Comparison of ENCODE assay signal across 8 cellular contexts in genomic region chr3:185282696-185283373, GRCh38. TPM values are rescaled to one million over a fixed set of nuclear protein-coding genes. Genes with fewer than 3 reads are reported as not detected.
A peak's percentile ranks its signal among the peaks of the same experiment; 100 is the strongest.
DNase-seq lines count a peak whose midpoint lies in the region; ATAC-seq and TF ChIP-seq lines count a peak whose summit lies in the region.

No MANE protein-coding gene starts in this region.

- H3K36me3 Mint-ChIP-seq in naive thymus-derived CD8-positive, alpha-beta T cell, result peaks cover 0 to 18% (median 9%) of the 10 kb centered on the region in 3 donors
- H3K36me3 Mint-ChIP-seq in stimulated activated memory B cell treated with anti-CD40 and anti-IgM and Interleukin-4, amounts not matched to agents 10 μg/mL and 1 μg/mL and 100 μg/mL, for 72 hours, result peaks cover 15% of the 10 kb centered on the region

- peaks cover 0 to 7% (median 5%) of the 10 kb centered on the region in 9 donors for H3K9me3 Mint-ChIP-seq in naive thymus-derived CD8-positive, alpha-beta T cell
- H3K9me3 Mint-ChIP-seq in stimulated activated memory B cell treated with anti-CD40 and anti-IgM and Interleukin-4, amounts not matched to agents 10 μg/mL and 1 μg/mL and 100 μg/mL, for 72 hours, result no peaks in the 10 kb centered on the region

- H3K4me3 ChIP-seq in fibroblast of pulmonary artery (replicated peaks; ENCODE audit: low read depth, low read length), result peak overlapping the region; percentile 94

- POLR2A ChIA-PET in naive thymus-derived CD8-positive, alpha-beta T cell (lab: Charles Lee), result no interaction called here

- H3K27me3 Mint-ChIP-seq in naive thymus-derived CD8-positive, alpha-beta T cell, result peaks cover 10 to 32% (median 24%) of the 10 kb centered on the region in 5 donors
- H3K27me3 Mint-ChIP-seq in stimulated activated memory B cell treated with anti-CD40 and anti-IgM and Interleukin-4, amounts not matched to agents 10 μg/mL and 1 μg/mL and 100 μg/mL, for 72 hours, result peaks cover 21% of the 10 kb centered on the region

- H3K4me3 Mint-ChIP-seq in naive thymus-derived CD8-positive, alpha-beta T cell, result peak overlapping the region; percentile 90 to 99 (median 97)
- peak overlapping the region; percentile 99 for H3K4me3 Mint-ChIP-seq in stimulated activated memory B cell treated with anti-CD40 and anti-IgM and Interleukin-4, amounts not matched to agents 10 μg/mL and 1 μg/mL and 100 μg/mL, for 72 hours

- DNase-seq in DMS53 treated with DMSO at 0.1 percent for 48 hours (lab: John Stamatoyannopoulos, UW; ENCODE audit: unreplicated experiment), result peak; percentile 74
- peak; percentile 88 for DNase-seq in LHCN-M2 (ENCODE audit: low read depth)
- DNase-seq in RPMI7951 (ENCODE audit: low read depth), result peak; percentile 92
- peak; percentile 85 for DNase-seq in activated effector memory CD4-positive, alpha-beta T cell treated with Interleukin-2 at 50 U/mL for 16 hours
- DNase-seq in fibroblast of pulmonary artery (ENCODE audit: low read depth), result peak; percentile 96
- DNase-seq in naive thymus-derived CD8-positive, alpha-beta T cell, result peak; percentile 85 to 97 (median 92)

- H3K4me1 Mint-ChIP-seq in naive thymus-derived CD8-positive, alpha-beta T cell, result peaks cover 15 to 24% (median 21%) of the 10 kb centered on the region in 4 donors
- peaks cover 17% of the 10 kb centered on the region for H3K4me1 Mint-ChIP-seq in stimulated activated memory B cell treated with anti-CD40 and anti-IgM and Interleukin-4, amounts not matched to agents 10 μg/mL and 1 μg/mL and 100 μg/mL, for 72 hours

- peak; percentile 99 for ATAC-seq in GM21737 (IDR thresholded peaks at IDR 0.05; ENCODE audit: unreplicated experiment)
- peak; percentile 93 to 96 for ATAC-seq in naive thymus-derived CD8-positive, alpha-beta T cell
- ATAC-seq in stimulated activated memory B cell treated with anti-CD40 and anti-IgM and Interleukin-4, amounts not matched to agents 10 μg/mL and 1 μg/mL and 100 μg/mL, for 72 hours, result peak; percentile 100

- peak overlapping the region; percentile 85 to 98 (median 96) for H3K27ac Mint-ChIP-seq in naive thymus-derived CD8-positive, alpha-beta T cell
- H3K27ac Mint-ChIP-seq in stimulated activated memory B cell treated with anti-CD40 and anti-IgM and Interleukin-4, amounts not matched to agents 10 μg/mL and 1 μg/mL and 100 μg/mL, for 72 hours, result peak overlapping the region; percentile 70

- no peak for TF ChIP-seq CTCF in fibroblast of pulmonary artery (IDR thresholded peaks at IDR 0.05; ENCODE audit: low read length, missing control alignments)

RNA-seq across cellular contexts. Expression of gene EHHADH, which starts 29.0 kb away (rescaled TPM):
- 6.6 and 13.6 TPM in 2 replicates for total RNA-seq in LHCN-M2 (2014; rRNA removed)
- 4.9 TPM for polyA plus RNA-seq in LHCN-M2 (2012)
- 13.4 and 14.8 TPM in 2 replicates for total RNA-seq in RPMI7951 (2014; rRNA removed; shearing (Covaris generic))
- 1 to 10 TPM; 5.4 TPM for total RNA-seq in naive thymus-derived CD8-positive, alpha-beta T cell
- 1 to 10 TPM; 1.0 to 2.5 (median 1.8) TPM for polyA plus RNA-seq in naive thymus-derived CD8-positive, alpha-beta T cell

Comparison
In these comparisons a context has a peak if more than half of its experiments do, and no peak if none do; other contexts are left out.
1. Peak in every context shown above with its lines: DNase-seq, ATAC-seq and H3K4me3 ChIP-seq.